ENCODE assay signal across 1 cellular context in genomic region chr1:27377760-27378495, GRCh38.
TF ChIP-seq lines count a peak whose summit lies in the region.

No MANE protein-coding gene starts in this region.

TF ChIP-seq in H1, 55 proteins besides CTCF, POLR2A, EP300 and RAD21:
- TF ChIP-seq SIX5 (IDR thresholded peaks at IDR 0.05; ENCODE audit: low read depth, low read length) (no peak), CEBPB (IDR thresholded peaks at IDR 0.05; ENCODE audit: low read depth, low read length) (no peak), CTBP2 (IDR thresholded peaks at IDR 0.05; ENCODE audit: borderline replicate concordance, insufficient read depth, insufficient read length, low read length) (no peak), CBX5 (IDR thresholded peaks at IDR 0.05; ENCODE audit: low read depth, low read length) (no peak), BRCA1 (IDR thresholded peaks at IDR 0.05; ENCODE audit: low read depth, low read length) (no peak), CHD2 (IDR thresholded peaks at IDR 0.05; ENCODE audit: low read length) (no peak), POU5F1 (IDR thresholded peaks at IDR 0.05; ENCODE audit: low read depth, low read length) (no peak), HDAC2 (IDR thresholded peaks at IDR 0.05; ENCODE audit: borderline replicate concordance in 1 of 2, low read depth in 2 of 2, low read length in 2 of 2) (no peak), RBBP5 (IDR thresholded peaks at IDR 0.05; ENCODE audit: borderline replicate concordance, low read depth, low read length) (no peak), RFX5 (IDR thresholded peaks at IDR 0.05; ENCODE audit: borderline replicate concordance, low read depth, low read length) (no peak), CBX8 (IDR thresholded peaks at IDR 0.05; ENCODE audit: borderline replicate concordance, low read depth, low read length) (no peak), GABPA (IDR thresholded peaks at IDR 0.05; ENCODE audit: borderline replicate concordance, insufficient read depth, low read length) (no peak), POLR2AphosphoS5 (IDR thresholded peaks at IDR 0.05; ENCODE audit: low read depth, low read length) (no peak), KDM4A (IDR thresholded peaks at IDR 0.05; ENCODE audit: low read depth, low read length, severe bottlenecking) (no peak), ZNF274 (IDR thresholded peaks at IDR 0.05; ENCODE audit: borderline replicate concordance, extremely low read depth, low read length) (no peak)
